Comparison of ENCODE assay signal across 15 cellular contexts in the genomic region with DNA sequence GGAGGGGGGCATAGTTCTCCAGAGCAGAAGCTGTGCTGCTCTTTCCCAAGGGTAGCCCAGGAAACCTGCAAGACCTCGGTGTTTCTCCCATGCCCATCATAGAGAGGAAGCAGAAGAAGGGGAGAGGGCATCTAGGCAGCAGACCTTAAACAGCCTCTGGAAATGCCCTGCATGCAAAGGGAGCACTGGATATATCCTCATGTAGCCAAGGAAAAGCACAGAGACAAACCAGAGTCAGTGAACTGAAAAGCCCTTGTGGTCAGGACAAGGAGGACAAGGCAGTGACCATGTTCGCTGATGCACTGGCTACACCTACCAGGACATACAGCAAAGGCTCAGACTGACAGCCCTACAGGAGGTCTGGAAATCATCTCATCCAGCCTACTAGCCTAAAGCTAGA. TPM values are rescaled to one million over a fixed set of nuclear protein-coding genes. Genes with fewer than 3 reads are reported as not detected.
DNase-seq lines count a peak whose midpoint lies in the region; ATAC-seq and TF ChIP-seq lines count a peak whose summit lies in the region.
"Had no signal": no experiment of that assay in that cellular context is flagged by ENCODE, and none has a peak within 500 bp of the region (broad histone marks: within the 10 kb centered on the region; RNA-seq: fewer than 3 reads in every experiment).

No MANE protein-coding gene starts in this region.

- H3K4me3 Mint-ChIP-seq in progenitor cell of endocrine pancreas (ENCODE audit: low read depth) = no peak overlapping the region
- H3K4me3 Mint-ChIP-seq: activated CD4-positive, alpha-beta T cell treated with anti-CD3 and anti-CD28 coated beads for 36 hours; activated T-cell treated with anti-CD3 and anti-CD28 coated beads, Interleukin-2, amount 50 U/mL, for 4 hours; T-helper 1 cell treated with Interleukin-12 subunit alpha and Interleukin-12 subunit beta and Interleukin-4 antibody, amounts not matched to agents 30 μg/mL and 1 μg/mL, for 36 hours had no signal

- no peaks in the 10 kb centered on the region for H3K79me2 ChIP-seq in KMS-11 (ENCODE audit: insufficient read depth, low read depth)

- no peak for TF ChIP-seq CTCF in GM12865 (IDR thresholded peaks at IDR 0.05; ENCODE audit: insufficient read depth, low read depth, low read length, missing control alignments)
- TF ChIP-seq CTCF in KMS-11 (conservative IDR thresholded peaks at IDR 0.05; ENCODE audit: low read depth, low read length) = no peak
- TF ChIP-seq CTCF in brain microvascular endothelial cell (IDR thresholded peaks at IDR 0.05; ENCODE audit: low read depth, low read length, missing control alignments) = peak; percentile 27
- TF ChIP-seq CTCF in progenitor cell of endocrine pancreas (IDR thresholded peaks at IDR 0.05; ENCODE audit: unreplicated experiment) = peak; percentile 14

- H3K27ac ChIP-seq in KMS-11 (no peak overlapping the region), brain microvascular endothelial cell (peak overlapping the region; percentile 31)
- H3K27ac ChIP-seq: gastroesophageal sphincter had no signal

- H3K4me1 Mint-ChIP-seq in progenitor cell of endocrine pancreas (ENCODE audit: low read depth) = peaks cover 28% of the 10 kb centered on the region

- no peaks in the 10 kb centered on the region for H3K36me3 ChIP-seq in KMS-11 (ENCODE audit: insufficient read depth)
- H3K36me3 ChIP-seq in brain microvascular endothelial cell (replicated peaks) = no peaks in the 10 kb centered on the region
- H3K36me3 ChIP-seq: gastroesophageal sphincter had no signal

- no peaks in the 10 kb centered on the region for H3K36me3 Mint-ChIP-seq in progenitor cell of endocrine pancreas (ENCODE audit: insufficient read depth)

- no peak for ATAC-seq in HG02840 (IDR thresholded peaks at IDR 0.05; ENCODE audit: low FRiP score, unreplicated experiment)
- ATAC-seq: activated CD4-positive, alpha-beta T cell treated with anti-CD3 and anti-CD28 coated beads for 36 hours; activated T-cell treated with anti-CD3 and anti-CD28 coated beads, Interleukin-2, amount 50 U/mL, for 4 hours; gastroesophageal sphincter had no signal

- no peak overlapping the region for H2AFZ ChIP-seq in KMS-11 (ENCODE audit: low read depth)

- H3K27me3 Mint-ChIP-seq in progenitor cell of endocrine pancreas = peaks cover 4% of the 10 kb centered on the region

- DNase-seq in GM12865 (ENCODE audit: low read depth) (peak; percentile 29), brain microvascular endothelial cell (no peak), progenitor cell of endocrine pancreas (ENCODE audit: low spot score, unreplicated experiment) (no peak), EL (no peak), DMS 273 treated with DMSO at 0.1 percent for 48 hours (lab: John Stamatoyannopoulos, UW) (no peak)
- DNase-seq: activated CD4-positive, alpha-beta T cell treated with anti-CD3 and anti-CD28 coated beads for 36 hours; activated T-cell treated with anti-CD3 and anti-CD28 coated beads, Interleukin-2, amount 50 U/mL, for 4 hours; Karpas-422; NCI-H1694 treated with DMSO at 0.1 percent for 48 hours; NCI-H526; RPMI8226 had no signal

- in situ Hi-C loops in brain microvascular endothelial cell (cut with HindIII; ENCODE audit: low pct_ligation_motif_present, low sequenced_read_pairs) = no loop called here

- H3K4me2 ChIP-seq in KMS-11 = peak overlapping the region; percentile 30; the same call in 1 of the 2 replicates

- no peaks in the 10 kb centered on the region for H3K9me3 Mint-ChIP-seq in progenitor cell of endocrine pancreas (ENCODE audit: low read depth)
- H3K9me3 Mint-ChIP-seq: activated T-cell treated with anti-CD3 and anti-CD28 coated beads, Interleukin-2, amount 50 U/mL, for 4 hours; T-helper 1 cell treated with Interleukin-12 subunit alpha and Interleukin-12 subunit beta and Interleukin-4 antibody, amounts not matched to agents 30 μg/mL and 1 μg/mL, for 36 hours had no signal

- H3K9ac ChIP-seq in KMS-11 = no peak overlapping the region

- H4K20me1 ChIP-seq in KMS-11 (ENCODE audit: insufficient read depth) = no peaks in the 10 kb centered on the region

- peaks cover 54% of the 10 kb centered on the region for H3K4me1 ChIP-seq in KMS-11 (ENCODE audit: low read depth, poor library complexity, severe bottlenecking)

- H3K4me3 ChIP-seq in GM12865 (ENCODE audit: low read depth, low read length) (no peak overlapping the region), KMS-11 (IDR thresholded peaks at IDR 0.05; ENCODE audit: insufficient read depth, low read depth, low read length) (no peak overlapping the region), brain microvascular endothelial cell (ENCODE audit: low read depth, low read length) (no peak overlapping the region)
- H3K4me3 ChIP-seq: gastroesophageal sphincter had no signal

- H3K27me3 ChIP-seq in KMS-11 (ENCODE audit: insufficient read depth, low read depth) = no peaks in the 10 kb centered on the region
- no peaks in the 10 kb centered on the region for H3K27me3 ChIP-seq in brain microvascular endothelial cell (replicated peaks)

- H3K27ac Mint-ChIP-seq in progenitor cell of endocrine pancreas = peak overlapping the region; percentile 82
- H3K27ac Mint-ChIP-seq: activated CD4-positive, alpha-beta T cell treated with anti-CD3 and anti-CD28 coated beads for 36 hours; T-helper 1 cell treated with Interleukin-12 subunit alpha and Interleukin-12 subunit beta and Interleukin-4 antibody, amounts not matched to agents 30 μg/mL and 1 μg/mL, for 36 hours had no signal

RNA-seq across cellular contexts. Expression of a gene that starts 4.2 kb away (rescaled TPM):
- 13.5 and 13.7 TPM in 2 replicates for total RNA-seq in progenitor cell of endocrine pancreas

RNA-seq across cellular contexts. Expression of a gene that starts 51.5 kb away (rescaled TPM):
- 171 and 172 TPM in 2 replicates for total RNA-seq in progenitor cell of endocrine pancreas

Comparison
In these comparisons a context has a peak if more than half of its experiments do, and no peak if none do; other contexts are left out.
1. CTCF ChIP-seq: peak in brain microvascular endothelial cell (single experiment) and progenitor cell of endocrine pancreas (single experiment); none in GM12865 (single experiment) and KMS-11 (single experiment).